ENCODE assay signal across 8 cellular contexts in genomic region chr1:41387667-41388091, GRCh38.
DNase-seq lines count a peak whose midpoint lies in the region; TF ChIP-seq lines count a peak whose summit lies in the region.

No MANE protein-coding gene starts in this region.

- peaks cover 42% of the 10 kb centered on the region for H3K4me1 ChIP-seq in mucosa of stomach (ENCODE audit: control insufficient read depth, insufficient read depth, low read length)

- H3K4me3 ChIP-seq in coronary artery, result no peak overlapping the region
- no peak overlapping the region for H3K4me3 ChIP-seq in mucosa of stomach (ENCODE audit: low read length)

- peaks cover 22% of the 10 kb centered on the region for H3K27me3 ChIP-seq in mucosa of stomach (ENCODE audit: control insufficient read depth, insufficient read depth, low read length)

- no peaks in the 10 kb centered on the region for H3K9me3 ChIP-seq in mucosa of stomach (ENCODE audit: control insufficient read depth, low read length)

- H3K9ac ChIP-seq in mucosa of stomach (ENCODE audit: low read length), result peak overlapping the region; percentile 31

- H3K36me3 ChIP-seq in mucosa of stomach (ENCODE audit: control insufficient read depth, insufficient read depth, low read length), result no peaks in the 10 kb centered on the region

- no peak for TF ChIP-seq CTCF in coronary artery (IDR thresholded peaks at IDR 0.05)

- DNase-seq in COLO668 (lab: John Stamatoyannopoulos, UW; ENCODE audit: unreplicated experiment) (peak; percentile 45), NCI-H2107 treated with DMSO at 0.1 percent for 48 hours (lab: John Stamatoyannopoulos, UW; ENCODE audit: unreplicated experiment) (peak; percentile 82), coronary artery (ENCODE audit: low spot score) (peak; percentile 84), DMS114 treated with DMSO at 0.1 percent for 48 hours (lab: John Stamatoyannopoulos, UW; ENCODE audit: unreplicated experiment) (no peak)
- DNase-seq in activated CD4-positive, alpha-beta T cell treated with anti-CD3 and anti-CD28 coated beads, Interleukin-2, amount 50 U/mL, for 48 hours, result no peak
- DNase-seq in stimulated activated CD4-positive, alpha-beta T cell treated with anti-CD3 and anti-CD28 coated beads, Interleukin-2, amount 100 ng/mL, for 24 hours, result no peak
- no peak for DNase-seq in activated naive CD4-positive, alpha-beta T cell treated with Interleukin-2 at 50 U/mL for 16 hours

- H3K27ac ChIP-seq in coronary artery, result peak overlapping the region; percentile 22 to 74

Comparison
In these comparisons a context has a peak if more than half of its experiments do, and no peak if none do; other contexts are left out.
1. DNase-seq: peak in COLO668 (single experiment), NCI-H2107 treated with DMSO at 0.1 percent for 48 hours (single experiment) and coronary artery (single experiment); none in activated CD4-positive, alpha-beta T cell treated with anti-CD3 and anti-CD28 coated beads, Interleukin-2, amount 50 U/mL, for 48 hours (0 of 2), stimulated activated CD4-positive, alpha-beta T cell treated with anti-CD3 and anti-CD28 coated beads, Interleukin-2, amount 100 ng/mL, for 24 hours (0 of 2), DMS114 treated with DMSO at 0.1 percent for 48 hours (single experiment) and activated naive CD4-positive, alpha-beta T cell treated with Interleukin-2 at 50 U/mL for 16 hours (single experiment).